In genomic region chr3:106643684-106644161, GRCh38 we compare ENCODE assay signal across 20 cellular contexts.
"Had no signal": no experiment of that assay in that cellular context is flagged by ENCODE, and none has a peak within 500 bp of the region (broad histone marks: within the 10 kb centered on the region; RNA-seq: fewer than 3 reads in every experiment).

No MANE protein-coding gene starts in this region.

- H3K9me3 ChIP-seq: esophagus muscularis mucosa, gastrocnemius medialis, left ventricle myocardium inferior, psoas muscle had no signal

- ATAC-seq: gastrocnemius medialis, left cardiac atrium, psoas muscle, sciatic nerve had no signal

- H3K27me3 ChIP-seq: dorsolateral prefrontal cortex, esophagus muscularis mucosa, gastrocnemius medialis had no signal

- H3K4me3 Mint-ChIP-seq: immature natural killer cell; naive B cell; nephron; stimulated activated naive CD8-positive, alpha-beta T cell treated with anti-CD3 and anti-CD28 coated beads, Interleukin-15, Interleukin-2, amounts not matched to agents 100 ng/mL and 50 ng/mL, for 24 hours had no signal

- H3K79me2 ChIP-seq: parathyroid adenoma had no signal

- H3K36me3 ChIP-seq: esophagus muscularis mucosa, gastrocnemius medialis, left ventricle myocardium inferior had no signal

- H3K4me3 ChIP-seq: dorsolateral prefrontal cortex, esophagus muscularis mucosa, gastrocnemius medialis, left ventricle myocardium inferior, lung, psoas muscle had no signal

- H3K27ac ChIP-seq: dorsolateral prefrontal cortex, epithelial cell of prostate, esophagus muscularis mucosa, gastrocnemius medialis, left ventricle myocardium inferior, parathyroid adenoma, psoas muscle had no signal

- H3K9me3 Mint-ChIP-seq: stimulated activated naive CD8-positive, alpha-beta T cell treated with anti-CD3 and anti-CD28 coated beads, Interleukin-15, Interleukin-2, amounts not matched to agents 100 ng/mL and 50 ng/mL, for 24 hours had no signal

- H3K27ac Mint-ChIP-seq: immature natural killer cell; nephron; stimulated activated naive CD8-positive, alpha-beta T cell treated with anti-CD3 and anti-CD28 coated beads, Interleukin-15, Interleukin-2, amounts not matched to agents 100 ng/mL and 50 ng/mL, for 24 hours had no signal

- H3K4me1 ChIP-seq: esophagus muscularis mucosa, gastrocnemius medialis, left ventricle myocardium inferior, parathyroid adenoma, psoas muscle had no signal

- DNase-seq: central memory CD4-positive, alpha-beta T cell; cortex of kidney; dorsolateral prefrontal cortex; effector CD8-positive, alpha-beta T cell; gastrocnemius medialis; immature natural killer cell; left cardiac atrium; left ventricle myocardium inferior; mesendoderm; naive B cell; stimulated activated CD4-positive, alpha-beta T cell treated with anti-CD3 and anti-CD28 coated beads, Interleukin-12 subunit alpha, Interleukin-12 subunit beta, amount 100 ng/mL, for 4 hours; trophoblast cell had no signal

- H3K36me3 Mint-ChIP-seq: immature natural killer cell had no signal

- H2AFZ ChIP-seq: parathyroid adenoma had no signal

- H3K4me1 Mint-ChIP-seq: immature natural killer cell, nephron had no signal
